1 cellular context compared by ENCODE assay signal in genomic region chr20:53954734-53955658, GRCh38.
TF ChIP-seq lines count a peak whose summit lies in the region.

No MANE protein-coding gene starts in this region.

TF ChIP-seq in HepG2, 621 proteins besides CTCF, POLR2A, EP300 and RAD21 (continued from another document and continues in another):
- 0 out of 2 replicates have a peak, but pooled peaks have one; percentile 54 for TF ChIP-seq TFE3 (CRISPR knock-in tag; IDR thresholded peaks at IDR 0.05)
- TF ChIP-seq ZNF609 (CRISPR knock-in tag; IDR thresholded peaks at IDR 0.05; ENCODE audit: borderline replicate concordance), result peak; percentile 68; the same call in 1 of the 2 replicates
- no peak for TF ChIP-seq ZBTB14 (CRISPR knock-in tag; IDR thresholded peaks at IDR 0.05)
- TF ChIP-seq ZNF326 (CRISPR knock-in tag; IDR thresholded peaks at IDR 0.05; ENCODE audit: borderline replicate concordance), result no peak
- TF ChIP-seq ZNF335 (CRISPR knock-in tag; IDR thresholded peaks at IDR 0.05), result 0 out of 2 replicates have a peak, but pooled peaks have one; percentile 7
- no peak for TF ChIP-seq ZNF274 (CRISPR knock-in tag; IDR thresholded peaks at IDR 0.05)
- no peak for TF ChIP-seq IRX3 (CRISPR knock-in tag; IDR thresholded peaks at IDR 0.05; ENCODE audit: borderline replicate concordance, low read depth)
- TF ChIP-seq NRL (CRISPR knock-in tag; IDR thresholded peaks at IDR 0.05; ENCODE audit: borderline replicate concordance), result no peak
- no peak; the same call in 1 of the 2 replicates for TF ChIP-seq GMEB2 (CRISPR knock-in tag; IDR thresholded peaks at IDR 0.05; ENCODE audit: low read depth)
- no peak for TF ChIP-seq REST (IDR thresholded peaks at IDR 0.05; ENCODE audit: borderline replicate concordance in 1 of 2, low read depth in 1 of 2, low read length in 2 of 2)
- no peak for TF ChIP-seq XBP1 (CRISPR knock-in tag; IDR thresholded peaks at IDR 0.05)
- TF ChIP-seq TRIM22 (IDR thresholded peaks at IDR 0.05), result no peak
- TF ChIP-seq SP2 (CRISPR knock-in tag; IDR thresholded peaks at IDR 0.05), result no peak
- TF ChIP-seq ATF2 (CRISPR knock-in tag; IDR thresholded peaks at IDR 0.05), result peak; percentile 57
- no peak for TF ChIP-seq ZBTB8A (CRISPR knock-in tag; IDR thresholded peaks at IDR 0.05; ENCODE audit: borderline replicate concordance, low read depth)
- TF ChIP-seq ZFP36L1 (CRISPR knock-in tag; IDR thresholded peaks at IDR 0.05), result peak; percentile 34; the same call in 1 of the 2 replicates
- TF ChIP-seq SIX1 (CRISPR knock-in tag; IDR thresholded peaks at IDR 0.05; ENCODE audit: borderline replicate concordance), result no peak; the same call in 1 of the 2 replicates
- TF ChIP-seq PCBP2 (optimal IDR thresholded peaks at IDR 0.05; ENCODE audit: low read depth, low read length, poor library complexity, severe bottlenecking), result no peak
- TF ChIP-seq HBP1 (CRISPR knock-in tag; IDR thresholded peaks at IDR 0.05; ENCODE audit: low read depth), result no peak
- TF ChIP-seq ZNF337 (CRISPR knock-in tag; IDR thresholded peaks at IDR 0.05; ENCODE audit: borderline replicate concordance, low read depth), result no peak
- TF ChIP-seq ZNF17 (CRISPR knock-in tag; IDR thresholded peaks at IDR 0.05), result no peak
- TF ChIP-seq ZNF737 (CRISPR knock-in tag; IDR thresholded peaks at IDR 0.05; ENCODE audit: borderline replicate concordance), result no peak
- no peak for TF ChIP-seq ZNF382 (CRISPR knock-in tag; IDR thresholded peaks at IDR 0.05; ENCODE audit: borderline replicate concordance)
- TF ChIP-seq SP4 (CRISPR knock-in tag; IDR thresholded peaks at IDR 0.05), result no peak
- no peak for TF ChIP-seq GMEB1 (CRISPR knock-in tag; IDR thresholded peaks at IDR 0.05; ENCODE audit: borderline replicate concordance)
- TF ChIP-seq ZNF468 (CRISPR knock-in tag; IDR thresholded peaks at IDR 0.05), result no peak
- TF ChIP-seq SAP130 (CRISPR knock-in tag; IDR thresholded peaks at IDR 0.05; ENCODE audit: low read depth), result peak; percentile 74
- TF ChIP-seq KLF16 (CRISPR knock-in tag; IDR thresholded peaks at IDR 0.05), result no peak; a peak in 1 of 4 replicates
- no peak for TF ChIP-seq EZH2 (conservative IDR thresholded peaks at IDR 0.05; ENCODE audit: low read depth, low read length)
- peak; percentile 62 for TF ChIP-seq PITX1 (CRISPR knock-in tag; IDR thresholded peaks at IDR 0.05)
- no peak for TF ChIP-seq ZNF253 (CRISPR knock-in tag; IDR thresholded peaks at IDR 0.05; ENCODE audit: borderline replicate concordance)
- no peak for TF ChIP-seq THYN1 (CRISPR knock-in tag; IDR thresholded peaks at IDR 0.05; ENCODE audit: borderline replicate concordance, low read depth)
- peak; percentile 71 for TF ChIP-seq BCL6 (CRISPR knock-in tag; IDR thresholded peaks at IDR 0.05)
- no peak for TF ChIP-seq TOE1 (CRISPR knock-in tag; IDR thresholded peaks at IDR 0.05)
- no peak for TF ChIP-seq REL (CRISPR knock-in tag; conservative IDR thresholded peaks at IDR 0.05)
- TF ChIP-seq ZNF512B (CRISPR knock-in tag; IDR thresholded peaks at IDR 0.05; ENCODE audit: borderline replicate concordance), result no peak; the same call in 1 of the 2 replicates
